ENCODE assay signal across 27 cellular contexts in the genomic region with DNA sequence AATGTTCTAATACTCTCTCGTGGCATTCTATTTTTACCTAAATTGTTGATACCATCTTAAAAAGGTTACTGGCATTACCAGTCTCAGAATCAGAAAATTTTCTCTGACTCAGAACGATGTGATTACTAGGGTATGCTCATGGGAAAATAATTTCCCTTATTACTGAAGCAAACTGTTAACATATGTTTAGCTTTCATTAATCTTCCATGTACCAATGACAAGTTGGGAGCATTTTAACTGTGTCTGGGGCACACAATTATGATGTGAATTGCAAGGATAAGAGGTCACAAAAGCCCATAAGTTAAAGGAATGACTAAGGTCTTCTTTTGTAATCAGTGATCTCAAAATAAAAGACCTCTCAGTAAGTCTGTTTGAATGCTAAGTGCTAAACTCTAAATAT.
DNase-seq lines count a peak whose midpoint lies in the region; ATAC-seq and TF ChIP-seq lines count a peak whose summit lies in the region.
"Had no signal": no experiment of that assay in that cellular context is flagged by ENCODE, and none has a peak within 500 bp of the region (broad histone marks: within the 10 kb centered on the region; RNA-seq: fewer than 3 reads in every experiment).

No MANE protein-coding gene starts in this region.

- intact Hi-C loops in ascending aorta (cut with DNase I), result no loop called here

- H3K4me1 ChIP-seq in neuron (ENCODE audit: insufficient read depth, low read length) (peaks cover 3% of the 10 kb centered on the region), ascending aorta (no peaks in the 10 kb centered on the region)
- H3K4me1 ChIP-seq: esophagus muscularis mucosa, heart right ventricle, right lobe of liver, SJCRH30, spleen, stomach, thyroid gland had no signal

- H3K4me3 ChIP-seq in neuron (ENCODE audit: low read length) (no peak overlapping the region), ascending aorta (no peak overlapping the region)
- H3K4me3 ChIP-seq: esophagus muscularis mucosa, heart right ventricle, right lobe of liver, SJCRH30, spleen, stomach, thyroid gland had no signal

- DNase-seq in ELR (ENCODE audit: low read depth) (peak; percentile 42), NCI-H1694 (lab: John Stamatoyannopoulos, UW) (peak; percentile 21), NCI-H524 treated with DMSO at 0.1 percent for 48 hours (lab: John Stamatoyannopoulos, UW) (no peak), T-helper 9 cell (no peak), ascending aorta (ENCODE audit: low spot score in 2 of 2) (no peak)
- DNase-seq: activated CD4-positive, CD25-positive, alpha-beta regulatory T cell; activated naive CD4-positive, alpha-beta T cell; activated T-cell treated with anti-CD3 and anti-CD28 coated beads, Interleukin-2, amount 50 U/mL, for 48 hours; foreskin melanocyte; heart right ventricle; NCI-H1092; NCI-H1930; NCI-H2227 treated with DMSO at 0.1 percent for 48 hours; NCI-H82; posterior cingulate gyrus; right lobe of liver; SJCRH30; spleen; stimulated activated CD4-positive, alpha-beta T cell treated with anti-CD3 and anti-CD28 coated beads, Interleukin-2, amount 100 ng/mL, for 24 hours; stimulated activated CD8-positive, alpha-beta memory T cell treated with anti-CD3 and anti-CD28 coated beads, Interleukin-4, amount 100 ng/mL, for 48 hours; stomach; T-helper 1 cell; thyroid gland had no signal

- H3K27ac ChIP-seq in ascending aorta, result no peak overlapping the region
- H3K27ac ChIP-seq: esophagus muscularis mucosa, heart right ventricle, neutrophil, right lobe of liver, SJCRH30, spleen, stomach, thyroid gland had no signal

- H3K36me3 ChIP-seq in neuron (ENCODE audit: insufficient read depth, low read length), result no peaks in the 10 kb centered on the region
- no peaks in the 10 kb centered on the region for H3K36me3 ChIP-seq in ascending aorta
- H3K36me3 ChIP-seq: esophagus muscularis mucosa, heart right ventricle, neutrophil, right lobe of liver, SJCRH30, spleen, stomach, thyroid gland had no signal

- no peaks in the 10 kb centered on the region for H3K9me3 ChIP-seq in neuron (ENCODE audit: low read length)
- H3K9me3 ChIP-seq in ascending aorta, result no peaks in the 10 kb centered on the region
- H3K9me3 ChIP-seq: esophagus muscularis mucosa, heart right ventricle, neutrophil, right lobe of liver, SJCRH30, spleen, stomach, thyroid gland had no signal

- H3K27me3 ChIP-seq in neuron (ENCODE audit: insufficient read depth, low read length), result no peaks in the 10 kb centered on the region
- H3K27me3 ChIP-seq in ascending aorta, result no peaks in the 10 kb centered on the region
- H3K27me3 ChIP-seq: esophagus muscularis mucosa, heart right ventricle, neutrophil, right lobe of liver, SJCRH30, spleen, stomach, thyroid gland had no signal

- ATAC-seq in SK-N-SH treated with all-trans-retinoic acid at 6 μM for 48 hours, result peak; percentile 69
- ATAC-seq: heart right ventricle, right lobe of liver had no signal

- no peak for TF ChIP-seq CTCF in ascending aorta (IDR thresholded peaks at IDR 0.05)

- H2AFZ ChIP-seq in neuron (ENCODE audit: low read depth, low read length), result peak overlapping the region; percentile 48

TF ChIP-seq in SK-N-SH treated with all-trans-retinoic acid at 6 μM for 48 hours, 23 proteins besides CTCF, POLR2A, EP300 and RAD21 (continues in another document):
- TF ChIP-seq TSHZ2 (CRISPR knock-in tag; IDR thresholded peaks at IDR 0.05), result peak; percentile 59; the same call in 1 of the 2 replicates
- no peak for TF ChIP-seq CSDC2 (CRISPR knock-in tag; IDR thresholded peaks at IDR 0.05)
- no peak for TF ChIP-seq RARB (CRISPR knock-in tag; IDR thresholded peaks at IDR 0.05)
- TF ChIP-seq ZC3H10 (CRISPR knock-in tag; IDR thresholded peaks at IDR 0.05), result 0 out of 2 replicates have a peak, but pooled peaks have one; percentile 36
- no peak for TF ChIP-seq ESRRG (CRISPR knock-in tag; IDR thresholded peaks at IDR 0.05)
- TF ChIP-seq SNAI2 (CRISPR knock-in tag; IDR thresholded peaks at IDR 0.05), result no peak
- TF ChIP-seq TCF4 (CRISPR knock-in tag; IDR thresholded peaks at IDR 0.05; ENCODE audit: borderline replicate concordance), result 0 out of 2 replicates have a peak, but pooled peaks have one; percentile 31
- TF ChIP-seq OSR1 (CRISPR knock-in tag; IDR thresholded peaks at IDR 0.05), result no peak
- no peak for TF ChIP-seq BACH2 (CRISPR knock-in tag; IDR thresholded peaks at IDR 0.05; ENCODE audit: borderline replicate concordance)
- TF ChIP-seq ZNF8 (CRISPR knock-in tag; IDR thresholded peaks at IDR 0.05), result no peak
- peak; percentile 92 for TF ChIP-seq ISL1 (CRISPR knock-in tag; IDR thresholded peaks at IDR 0.05)
- TF ChIP-seq, protein P1, sequence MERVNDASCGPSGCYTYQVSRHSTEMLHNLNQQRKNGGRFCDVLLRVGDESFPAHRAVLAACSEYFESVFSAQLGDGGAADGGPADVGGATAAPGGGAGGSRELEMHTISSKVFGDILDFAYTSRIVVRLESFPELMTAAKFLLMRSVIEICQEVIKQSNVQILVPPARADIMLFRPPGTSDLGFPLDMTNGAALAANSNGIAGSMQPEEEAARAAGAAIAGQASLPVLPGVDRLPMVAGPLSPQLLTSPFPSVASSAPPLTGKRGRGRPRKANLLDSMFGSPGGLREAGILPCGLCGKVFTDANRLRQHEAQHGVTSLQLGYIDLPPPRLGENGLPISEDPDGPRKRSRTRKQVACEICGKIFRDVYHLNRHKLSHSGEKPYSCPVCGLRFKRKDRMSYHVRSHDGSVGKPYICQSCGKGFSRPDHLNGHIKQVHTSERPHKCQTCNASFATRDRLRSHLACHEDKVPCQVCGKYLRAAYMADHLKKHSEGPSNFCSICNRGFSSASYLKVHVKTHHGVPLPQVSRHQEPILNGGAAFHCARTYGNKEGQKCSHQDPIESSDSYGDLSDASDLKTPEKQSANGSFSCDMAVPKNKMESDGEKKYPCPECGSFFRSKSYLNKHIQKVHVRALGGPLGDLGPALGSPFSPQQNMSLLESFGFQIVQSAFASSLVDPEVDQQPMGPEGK (CRISPR knock-in tag; IDR thresholded peaks at IDR 0.05; ENCODE audit: borderline replicate concordance), result no peak
- TF ChIP-seq ARNTL (CRISPR knock-in tag; IDR thresholded peaks at IDR 0.05; ENCODE audit: borderline replicate concordance, low read depth), result no peak
- TF ChIP-seq, protein P2, sequence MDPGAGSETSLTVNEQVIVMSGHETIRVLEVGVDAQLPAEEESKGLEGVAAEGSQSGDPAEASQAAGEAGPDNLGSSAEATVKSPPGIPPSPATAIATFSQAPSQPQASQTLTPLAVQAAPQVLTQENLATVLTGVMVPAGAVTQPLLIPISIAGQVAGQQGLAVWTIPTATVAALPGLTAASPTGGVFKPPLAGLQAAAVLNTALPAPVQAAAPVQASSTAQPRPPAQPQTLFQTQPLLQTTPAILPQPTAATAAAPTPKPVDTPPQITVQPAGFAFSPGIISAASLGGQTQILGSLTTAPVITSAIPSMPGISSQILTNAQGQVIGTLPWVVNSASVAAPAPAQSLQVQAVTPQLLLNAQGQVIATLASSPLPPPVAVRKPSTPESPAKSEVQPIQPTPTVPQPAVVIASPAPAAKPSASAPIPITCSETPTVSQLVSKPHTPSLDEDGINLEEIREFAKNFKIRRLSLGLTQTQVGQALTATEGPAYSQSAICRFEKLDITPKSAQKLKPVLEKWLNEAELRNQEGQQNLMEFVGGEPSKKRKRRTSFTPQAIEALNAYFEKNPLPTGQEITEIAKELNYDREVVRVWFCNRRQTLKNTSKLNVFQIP (CRISPR knock-in tag; IDR thresholded peaks at IDR 0.05; ENCODE audit: borderline replicate concordance, low read depth), result no peak
- no peak for TF ChIP-seq ZNF565 (CRISPR knock-in tag; conservative IDR thresholded peaks at IDR 0.05; ENCODE audit: low read depth)
- no peak for TF ChIP-seq ZNF70 (CRISPR knock-in tag; IDR thresholded peaks at IDR 0.05)
- TF ChIP-seq, protein P3, sequence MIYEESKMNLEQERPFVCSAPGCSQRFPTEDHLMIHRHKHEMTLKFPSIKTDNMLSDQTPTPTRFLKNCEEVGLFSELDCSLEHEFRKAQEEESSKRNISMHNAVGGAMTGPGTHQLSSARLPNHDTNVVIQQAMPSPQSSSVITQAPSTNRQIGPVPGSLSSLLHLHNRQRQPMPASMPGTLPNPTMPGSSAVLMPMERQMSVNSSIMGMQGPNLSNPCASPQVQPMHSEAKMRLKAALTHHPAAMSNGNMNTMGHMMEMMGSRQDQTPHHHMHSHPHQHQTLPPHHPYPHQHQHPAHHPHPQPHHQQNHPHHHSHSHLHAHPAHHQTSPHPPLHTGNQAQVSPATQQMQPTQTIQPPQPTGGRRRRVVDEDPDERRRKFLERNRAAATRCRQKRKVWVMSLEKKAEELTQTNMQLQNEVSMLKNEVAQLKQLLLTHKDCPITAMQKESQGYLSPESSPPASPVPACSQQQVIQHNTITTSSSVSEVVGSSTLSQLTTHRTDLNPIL (CRISPR knock-in tag; IDR thresholded peaks at IDR 0.05; ENCODE audit: low read depth), result peak; percentile 74

Comparison
In these comparisons a context has a peak if more than half of its experiments do, and no peak if none do; other contexts are left out.
1. DNase-seq: peak in ELR (single experiment) and NCI-H1694 (single experiment); none in NCI-H524 treated with DMSO at 0.1 percent for 48 hours (single experiment), T-helper 9 cell (single experiment) and ascending aorta (0 of 2).